8 cellular contexts compared by ENCODE assay signal in the genomic region with DNA sequence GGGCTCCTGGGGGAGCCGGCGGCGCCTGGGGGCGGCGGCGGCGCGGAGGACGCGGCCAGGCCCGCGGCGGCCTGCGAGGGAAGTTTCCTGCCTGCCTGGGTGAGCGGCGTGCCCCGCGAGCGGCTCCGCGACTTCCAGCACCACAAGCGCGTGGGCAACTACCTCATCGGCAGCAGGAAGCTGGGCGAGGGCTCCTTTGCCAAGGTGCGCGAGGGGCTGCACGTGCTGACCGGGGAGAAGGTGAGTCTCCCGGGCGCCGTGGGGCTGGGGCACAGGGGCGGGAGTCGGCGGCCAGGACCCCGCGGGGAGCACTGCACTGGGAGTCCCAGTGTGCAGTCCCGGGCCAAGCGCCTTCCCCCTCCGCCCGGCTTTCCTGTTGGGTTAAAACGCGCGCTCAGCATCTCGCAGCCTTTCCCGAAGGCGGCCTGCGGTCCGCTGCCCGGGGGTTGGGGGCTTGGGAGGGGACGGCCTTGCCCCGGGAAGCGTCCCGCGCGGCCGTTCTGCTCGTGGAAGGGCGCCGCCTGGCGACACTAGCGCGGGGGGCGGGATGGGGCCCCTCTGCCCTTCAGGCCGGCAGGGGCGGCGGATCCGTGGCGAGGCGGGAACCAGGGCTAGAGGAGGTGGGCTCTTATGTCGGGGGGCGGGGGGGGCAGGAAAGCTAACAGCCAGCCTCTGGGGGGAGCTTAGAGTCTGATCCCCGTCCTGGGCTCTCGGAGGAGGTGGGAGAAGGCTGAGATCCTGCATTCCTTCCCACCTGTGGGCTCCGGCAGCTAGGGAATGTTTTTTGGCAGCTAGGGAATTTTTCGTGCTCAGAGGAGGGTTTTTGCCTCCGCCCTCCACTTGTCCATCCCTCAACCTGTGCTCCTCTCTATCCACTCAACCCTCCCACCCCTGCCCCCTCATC. TPM values are rescaled to one million over a fixed set of nuclear protein-coding genes. Genes with fewer than 3 reads are reported as not detected.
DNase-seq lines count a peak whose midpoint lies in the region; ATAC-seq and TF ChIP-seq lines count a peak whose summit lies in the region.

No MANE protein-coding gene starts in this region.

- peak overlapping the region; percentile 84 for H3K4me3 ChIP-seq in BLaER1
- peak overlapping the region; percentile 58 to 73 for H3K4me3 ChIP-seq in duodenal mucosa (ENCODE audit: low read depth in 1 of 2, low read length in 2 of 2)

- H3K9ac ChIP-seq in BLaER1 (peak overlapping the region; percentile 84), duodenal mucosa (ENCODE audit: low read depth in 1 of 2, low read length in 2 of 2) (peak overlapping the region; percentile 2 to 47)

- H3K27me3 ChIP-seq in BLaER1: 0 out of 2 replicates have a peak, but pooled peaks cover 6% of the 10 kb centered on the region
- H3K27me3 ChIP-seq in duodenal mucosa (ENCODE audit: control insufficient read depth in 1 of 2, insufficient read depth in 2 of 2, low read length in 2 of 2): peaks cover 7 to 12% of the 10 kb centered on the region in 2 donors

- H3K4me2 ChIP-seq in BLaER1: peak overlapping the region; percentile 92

- H3K36me3 Mint-ChIP-seq in mesothelial cell of epicardium: no peaks in the 10 kb centered on the region

- H3K4me1 ChIP-seq in BLaER1 (peaks cover 22% of the 10 kb centered on the region), duodenal mucosa (ENCODE audit: control insufficient read depth in 1 of 2, insufficient read depth in 2 of 2, low read length in 2 of 2) (peaks cover 25 to 27% of the 10 kb centered on the region in 2 donors)

- peaks cover 52% of the 10 kb centered on the region for H3K4me1 Mint-ChIP-seq in mesothelial cell of epicardium

- no peaks in the 10 kb centered on the region for H3K27me3 Mint-ChIP-seq in mesothelial cell of epicardium (ENCODE audit: low read depth)

- H3K9me3 ChIP-seq in BLaER1 (no peaks in the 10 kb centered on the region), duodenal mucosa (ENCODE audit: control insufficient read depth in 1 of 2, low read length in 2 of 2) (no peaks in the 10 kb centered on the region)

- H3K9me3 Mint-ChIP-seq in mesothelial cell of epicardium: no peaks in the 10 kb centered on the region

- DNase-seq in HUDEP-2 (lab: John Stamatoyannopoulos, UW; ENCODE audit: unreplicated experiment in 76 of 76) (peak in 47 of 76 experiments; percentile 18 to 91 (median 50)), T-helper 9 cell (peak; percentile 27), mesothelial cell of epicardium (ENCODE audit: low spot score in 2 of 2, unreplicated experiment in 2 of 2) (peak; percentile 73 to 87), NCI-H1048 (lab: John Stamatoyannopoulos, UW) (no peak)
- peak; percentile 79 for DNase-seq in stimulated activated naive CD8-positive, alpha-beta T cell treated with anti-CD3 and anti-CD28 coated beads, Interleukin-15, Interleukin-2, amounts not matched to agents 100 U/mL and 50 U/mL, for 24 hours

- H3K27ac ChIP-seq in BLaER1: peak overlapping the region; percentile 80
- peak overlapping the region; percentile 3 for H3K27ac ChIP-seq in duodenal mucosa (ENCODE audit: low read depth, low read length)

- ATAC-seq in stimulated activated naive CD8-positive, alpha-beta T cell treated with anti-CD3 and anti-CD28 coated beads, Interleukin-15, Interleukin-2, amounts not matched to agents 100 U/mL and 50 U/mL, for 24 hours: peak; percentile 59
- no peak for ATAC-seq in GM18870 (IDR thresholded peaks at IDR 0.05; ENCODE audit: unreplicated experiment)

- peak; percentile 81 for TF ChIP-seq CTCF in mesothelial cell of epicardium (IDR thresholded peaks at IDR 0.05; ENCODE audit: unreplicated experiment)

- no peaks in the 10 kb centered on the region for H4K20me1 ChIP-seq in BLaER1

- H3K4me3 Mint-ChIP-seq in mesothelial cell of epicardium: peak overlapping the region; percentile 89

- peak overlapping the region; percentile 91 for H3K27ac Mint-ChIP-seq in mesothelial cell of epicardium

- no peaks in the 10 kb centered on the region for H3K36me3 ChIP-seq in BLaER1
- no peaks in the 10 kb centered on the region for H3K36me3 ChIP-seq in duodenal mucosa (ENCODE audit: control insufficient read depth in 1 of 2, insufficient read depth in 2 of 2, low read length in 2 of 2)

RNA-seq across cellular contexts. Expression of a gene that starts 1.1 kb away (rescaled TPM):
- total RNA-seq in mesothelial cell of epicardium: 58.8 to 61.4 TPM (median 60.6 TPM) in 3 replicates
